1 cellular context compared by ENCODE assay signal in genomic region chr2:143477724-143478443, GRCh38.
TF ChIP-seq lines count a peak whose summit lies in the region.

No MANE protein-coding gene starts in this region.

TF ChIP-seq in GM12878, 131 proteins besides CTCF, POLR2A, EP300 and RAD21 (continued from another document):
- TF ChIP-seq IKZF1 (conservative IDR thresholded peaks at IDR 0.05) (0 out of 2 replicates have a peak, but pooled peaks have one; percentile 17), TARDBP (IDR thresholded peaks at IDR 0.05; ENCODE audit: borderline replicate concordance) (no peak), MTA3 (IDR thresholded peaks at IDR 0.05; ENCODE audit: borderline replicate concordance, low read length) (no peak)
